ENCODE assay signal across 1 cellular context in genomic region chr11:76769645-76770586, GRCh38.
TF ChIP-seq lines count a peak whose summit lies in the region.

No MANE protein-coding gene starts in this region.

TF ChIP-seq in HepG2, 621 proteins besides CTCF, POLR2A, EP300 and RAD21 (continued from another document and continues in another):
- TF ChIP-seq ZMYM3 (CRISPR knock-in tag; IDR thresholded peaks at IDR 0.05) (peak; percentile 69), AKAP8 (CRISPR knock-in tag; IDR thresholded peaks at IDR 0.05) (0 out of 2 replicates have a peak, but pooled peaks have one; percentile 38), FOXK1 (CRISPR knock-in tag; IDR thresholded peaks at IDR 0.05; ENCODE audit: borderline replicate concordance, low read depth) (0 out of 2 replicates have a peak, but pooled peaks have one; percentile 23), RXRB (CRISPR knock-in tag; IDR thresholded peaks at IDR 0.05; ENCODE audit: borderline replicate concordance) (peak; percentile 90), ZNF772 (CRISPR knock-in tag; IDR thresholded peaks at IDR 0.05) (no peak), HBP1 (CRISPR knock-in tag; IDR thresholded peaks at IDR 0.05; ENCODE audit: low read depth) (0 out of 2 replicates have a peak, but pooled peaks have one; percentile 25), HDAC6 (IDR thresholded peaks at IDR 0.05; ENCODE audit: low read depth, low read length) (no peak), ZNF589 (CRISPR knock-in tag; conservative IDR thresholded peaks at IDR 0.05) (0 out of 2 replicates have a peak, but pooled peaks have one; percentile 40), ZBTB21 (CRISPR knock-in tag; IDR thresholded peaks at IDR 0.05) (no peak), ZNF609 (CRISPR knock-in tag; IDR thresholded peaks at IDR 0.05; ENCODE audit: borderline replicate concordance) (peak; percentile 63; the same call in 1 of the 2 replicates), ZNF503 (CRISPR knock-in tag; IDR thresholded peaks at IDR 0.05) (no peak), GATA4 (IDR thresholded peaks at IDR 0.05; ENCODE audit: borderline replicate concordance, low read depth) (no peak), MEF2D (CRISPR knock-in tag; IDR thresholded peaks at IDR 0.05) (0 out of 2 replicates have a peak, but pooled peaks have one; percentile 12), PRMT3 (CRISPR knock-in tag; IDR thresholded peaks at IDR 0.05; ENCODE audit: borderline replicate concordance, low read depth) (no peak), U2AF1 (optimal IDR thresholded peaks at IDR 0.05; ENCODE audit: low read depth, low read length) (peak; percentile 56), KLF16 (CRISPR knock-in tag; IDR thresholded peaks at IDR 0.05) (0 out of 4 replicates have a peak, but pooled peaks of 1 of the 2 experiments have one; percentile 20), CEBPB (IDR thresholded peaks at IDR 0.05; ENCODE audit: borderline replicate concordance, low read depth, low read length) (no peak), ZNF30 (CRISPR knock-in tag; IDR thresholded peaks at IDR 0.05) (no peak), MAF1 (CRISPR knock-in tag; IDR thresholded peaks at IDR 0.05; ENCODE audit: borderline replicate concordance) (no peak), PCBP1 (IDR thresholded peaks at IDR 0.05; ENCODE audit: borderline replicate concordance, low read depth, low read length) (no peak), ARID5B (CRISPR knock-in tag; IDR thresholded peaks at IDR 0.05) (peak; percentile 76), TMF1 (CRISPR knock-in tag; IDR thresholded peaks at IDR 0.05; ENCODE audit: low read depth) (no peak), NONO (IDR thresholded peaks at IDR 0.05) (no peak), NONO (CRISPR knock-in tag; conservative IDR thresholded peaks at IDR 0.05) (no peak), ZNF281 (CRISPR knock-in tag; IDR thresholded peaks at IDR 0.05; ENCODE audit: borderline replicate concordance) (peak; percentile 67; the same call in 1 of the 2 replicates), CREM (IDR thresholded peaks at IDR 0.05) (peak; percentile 57; the same call in 1 of the 2 replicates), CREM (CRISPR knock-in tag; IDR thresholded peaks at IDR 0.05) (no peak), MAFK (conservative IDR thresholded peaks at IDR 0.05 in 1 of 2, IDR thresholded peaks at IDR 0.05 in 1 of 2; ENCODE audit: low read length in 2 of 2) (peak; percentile 64 to 90), BORCS8-MEF2B (CRISPR knock-in tag; IDR thresholded peaks at IDR 0.05) (0 out of 2 replicates have a peak, but pooled peaks have one; percentile 15), ZNF749 (CRISPR knock-in tag; IDR thresholded peaks at IDR 0.05; ENCODE audit: borderline replicate concordance) (no peak), HNRNPL (IDR thresholded peaks at IDR 0.05; ENCODE audit: low read depth, low read length) (peak; percentile 92), BCL6 (CRISPR knock-in tag; IDR thresholded peaks at IDR 0.05) (peak; percentile 69), ZKSCAN5 (CRISPR knock-in tag; IDR thresholded peaks at IDR 0.05) (peak; percentile 97), YEATS2 (CRISPR knock-in tag; IDR thresholded peaks at IDR 0.05; ENCODE audit: borderline replicate concordance) (peak; percentile 53; the same call in 1 of the 2 replicates), FOXM1 (CRISPR knock-in tag; IDR thresholded peaks at IDR 0.05) (no peak), ZFP41 (CRISPR knock-in tag; IDR thresholded peaks at IDR 0.05; ENCODE audit: borderline replicate concordance) (no peak), ESRRA (CRISPR knock-in tag; IDR thresholded peaks at IDR 0.05; ENCODE audit: low read depth) (peak; percentile 82), SAP130 (CRISPR knock-in tag; IDR thresholded peaks at IDR 0.05; ENCODE audit: low read depth) (peak; percentile 73), ZBTB7B (CRISPR knock-in tag; IDR thresholded peaks at IDR 0.05) (0 out of 2 replicates have a peak, but pooled peaks have one; percentile 17), REXO4 (CRISPR knock-in tag; IDR thresholded peaks at IDR 0.05; ENCODE audit: borderline replicate concordance) (no peak), ZNF263 (CRISPR knock-in tag; IDR thresholded peaks at IDR 0.05) (0 out of 2 replicates have a peak, but pooled peaks have one; percentile 20), NR2F2 (IDR thresholded peaks at IDR 0.05; ENCODE audit: borderline replicate concordance, low read depth) (peak; percentile 57; the same call in 1 of the 2 replicates), ZNF605 (CRISPR knock-in tag; IDR thresholded peaks at IDR 0.05) (peak; percentile 51; the same call in 1 of the 2 replicates), TERF1 (CRISPR knock-in tag; IDR thresholded peaks at IDR 0.05) (no peak), ZNF546 (CRISPR knock-in tag; conservative IDR thresholded peaks at IDR 0.05) (no peak)
